In the genomic region with DNA sequence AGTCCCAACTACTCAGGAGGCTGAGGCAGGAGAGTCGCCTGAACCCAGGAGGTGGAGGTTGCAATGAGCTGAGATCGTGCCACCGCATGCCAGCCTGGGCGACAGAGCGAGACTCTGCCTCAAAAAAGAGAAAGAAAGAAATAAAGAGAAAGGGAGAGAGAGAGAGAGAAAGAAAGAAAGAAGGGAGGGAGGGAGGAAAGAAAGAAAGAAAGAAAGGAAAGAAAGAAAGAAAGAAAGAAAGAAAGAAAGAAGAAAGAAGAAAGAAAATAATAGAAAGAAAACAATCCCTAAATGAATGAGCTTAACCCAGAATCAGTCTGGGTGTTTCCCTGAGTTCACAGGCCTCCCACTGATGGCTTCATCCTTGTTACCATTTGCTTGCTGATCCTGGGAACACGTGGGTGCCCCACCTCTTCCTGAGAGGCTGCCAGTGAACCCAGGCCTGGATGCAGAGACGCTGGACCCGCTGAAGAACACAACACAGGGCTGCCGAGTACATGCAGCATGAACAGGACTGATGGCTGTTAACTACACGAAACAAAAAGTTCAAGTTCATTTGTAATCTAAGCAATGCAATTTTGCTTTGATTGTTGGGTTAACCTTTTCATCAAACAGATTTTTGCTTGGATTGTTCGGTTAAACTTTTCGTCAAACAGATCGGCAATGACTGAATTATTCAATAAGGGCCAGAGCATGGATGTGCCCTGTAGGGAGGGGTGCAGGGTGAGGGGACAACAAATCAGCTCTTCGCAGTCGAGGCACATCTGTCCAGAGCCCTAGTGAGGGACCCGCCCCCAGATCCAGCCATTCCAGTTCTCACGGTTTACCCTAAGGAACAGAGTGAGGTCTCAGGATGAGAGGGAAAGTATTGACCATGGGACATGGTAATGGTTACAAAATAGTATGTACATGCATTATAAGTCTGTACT, we compare ENCODE assay signal across 13 cellular contexts. TPM values are rescaled to one million over a fixed set of nuclear protein-coding genes. Genes with fewer than 3 reads are reported as not detected.
DNase-seq lines count a peak whose midpoint lies in the region; ATAC-seq and TF ChIP-seq lines count a peak whose summit lies in the region.
"Had no signal": no experiment of that assay in that cellular context is flagged by ENCODE, and none has a peak within 500 bp of the region (broad histone marks: within the 10 kb centered on the region; RNA-seq: fewer than 3 reads in every experiment).

No MANE protein-coding gene starts in this region.

- H3K27me3 ChIP-seq in body of pancreas = no peaks in the 10 kb centered on the region
- H3K27me3 ChIP-seq: testis had no signal

- POLR2A ChIA-PET in activated CD4-positive, alpha-beta T cell treated with anti-CD3 and anti-CD28 coated beads for 36 hours (lab: Charles Lee) = interaction anchor here (0.6 to 1.4 kb wide), 4 partner anchors 37 to 103 kb away, joined by 3 to 7 read pairs (median 4); no protein-coding TSS in a partner anchor

- WGBS in body of pancreas, 2 donors = 67 to 73% methylated on average over 17 of the region's 17 CpGs

- no peaks in the 10 kb centered on the region for H3K36me3 ChIP-seq in body of pancreas (replicated peaks in 1 of 2; ENCODE audit: insufficient read depth in 1 of 2, low read depth in 2 of 2)

- H3K4me3 ChIP-seq in body of pancreas = no peak overlapping the region
- H3K4me3 ChIP-seq: testis had no signal

- H3K4me3 Mint-ChIP-seq in activated CD4-positive, alpha-beta T cell treated with anti-CD3 and anti-CD28 coated beads for 36 hours = no peak overlapping the region

- no peak overlapping the region for H3K27ac ChIP-seq in body of pancreas
- H3K27ac ChIP-seq: testis had no signal

- no peaks in the 10 kb centered on the region for H3K36me3 Mint-ChIP-seq in activated CD4-positive, alpha-beta T cell treated with anti-CD3 and anti-CD28 coated beads for 36 hours (ENCODE audit: low read depth)

- DNase-seq in activated CD4-positive, alpha-beta T cell treated with anti-CD3 and anti-CD28 coated beads for 36 hours = no peak
- DNase-seq in activated CD4-positive, alpha-beta T cell treated with anti-CD3 and anti-CD28 coated beads, Interleukin-2, amount 50 U/mL, for 48 hours = no peak
- DNase-seq in body of pancreas (no peak), omental fat pad (ENCODE audit: low spot score) (peak; percentile 1), NCI-H146 treated with DMSO at 0.1 percent for 48 hours (lab: John Stamatoyannopoulos, UW; ENCODE audit: unreplicated experiment) (no peak)
- DNase-seq: activated naive CD4-positive, alpha-beta T cell treated with anti-CD3 and anti-CD28 coated beads, Interleukin-2, amount 50 U/mL, for 16 hours; NCI-H345; testis had no signal

- H3K27ac Mint-ChIP-seq in activated CD4-positive, alpha-beta T cell treated with anti-CD3 and anti-CD28 coated beads for 36 hours = peak overlapping the region; percentile 32

- TF ChIP-seq CTCF in body of pancreas (IDR thresholded peaks at IDR 0.05) = no peak
- peak in 1 of 3 donors; percentile 15 for TF ChIP-seq CTCF in omental fat pad (IDR thresholded peaks at IDR 0.05)

- TF ChIP-seq POLR2A in body of pancreas (IDR thresholded peaks at IDR 0.05) = no peak

- no peaks in the 10 kb centered on the region for H3K4me1 ChIP-seq in body of pancreas
- H3K4me1 ChIP-seq: testis had no signal

- peaks cover 27% of the 10 kb centered on the region for H3K4me1 Mint-ChIP-seq in activated CD4-positive, alpha-beta T cell treated with anti-CD3 and anti-CD28 coated beads for 36 hours

- CTCF ChIA-PET in activated CD4-positive, alpha-beta T cell treated with anti-CD3 and anti-CD28 coated beads for 36 hours (lab: Charles Lee) = interaction anchor here (0.6 to 2.0 kb wide), 24 partner anchors 9 to 314 kb away, joined by 3 to 15 read pairs (median 3); partner anchors contain the start of genes EIF4EBP2, PPA1 and TYSND1

- intact Hi-C loops in activated CD4-positive, alpha-beta T cell treated with anti-CD3 and anti-CD28 coated beads for 36 hours (cut with DNase I, micrococcal nuclease) = loop anchor here (1.0 to 2.0 kb wide), 6 partner anchors 39 to 109 kb away; partner anchors contain the start of genes PPA1 (in 1 of the 2) and SAR1A (in 1 of the 2)
- intact Hi-C loops in body of pancreas (cut with DNase I) = no loop called here

- no peaks in the 10 kb centered on the region for H3K9me3 Mint-ChIP-seq in activated CD4-positive, alpha-beta T cell treated with anti-CD3 and anti-CD28 coated beads for 36 hours (ENCODE audit: low read depth)

- H3K9me3 ChIP-seq in body of pancreas = no peaks in the 10 kb centered on the region
- H3K9me3 ChIP-seq: testis had no signal

- peak; percentile 17 for ATAC-seq in activated CD4-positive, alpha-beta T cell treated with anti-CD3 and anti-CD28 coated beads for 36 hours
- peak; percentile 9 for ATAC-seq in HG03439 (IDR thresholded peaks at IDR 0.05; ENCODE audit: unreplicated experiment)
- ATAC-seq in body of pancreas = peak; percentile 17
- ATAC-seq in omental fat pad (ENCODE audit: low FRiP score) = peak; percentile 42
- no peak for ATAC-seq in HG03354 (IDR thresholded peaks at IDR 0.05; ENCODE audit: poor library complexity, severe bottlenecking, unreplicated experiment)
- no peak for ATAC-seq in HG03442 (IDR thresholded peaks at IDR 0.05; ENCODE audit: unreplicated experiment)

- no peaks in the 10 kb centered on the region for H3K27me3 Mint-ChIP-seq in activated CD4-positive, alpha-beta T cell treated with anti-CD3 and anti-CD28 coated beads for 36 hours

RNA-seq across cellular contexts. Expression of gene NPFFR1, which starts 11.5 kb away (rescaled TPM):
- total RNA-seq in activated CD4-positive, alpha-beta T cell treated with anti-CD3 and anti-CD28 coated beads for 36 hours = not detected
- total RNA-seq in body of pancreas = not detected
- 1 to 10 TPM in 1 of 4 donors, under 1 TPM in 2, not detected in 1; 0.19 to 3.4 (median 0.60) TPM for total RNA-seq in omental fat pad
- total RNA-seq: chondrocyte, myocyte had no signal

RNA-seq across cellular contexts. Expression of gene PPA1, which starts 39.0 kb away (rescaled TPM):
- 100 to 1,000 TPM; 286 to 328 TPM for total RNA-seq in activated CD4-positive, alpha-beta T cell treated with anti-CD3 and anti-CD28 coated beads for 36 hours
- total RNA-seq in body of pancreas (100 to 1,000 TPM; 101 to 108 TPM), omental fat pad (100 to 1,000 TPM in 3 of 4 donors, 10 to 100 TPM in 1; 92.4 to 331 (median 217) TPM)

Comparison
In these comparisons a context has a peak if more than half of its experiments do, and no peak if none do; other contexts are left out.
1. ATAC-seq: peak in activated CD4-positive, alpha-beta T cell treated with anti-CD3 and anti-CD28 coated beads for 36 hours (single experiment), HG03439 (single experiment), body of pancreas (single experiment) and omental fat pad (single experiment); none in HG03354 (single experiment) and HG03442 (single experiment).